In the genomic region with DNA sequence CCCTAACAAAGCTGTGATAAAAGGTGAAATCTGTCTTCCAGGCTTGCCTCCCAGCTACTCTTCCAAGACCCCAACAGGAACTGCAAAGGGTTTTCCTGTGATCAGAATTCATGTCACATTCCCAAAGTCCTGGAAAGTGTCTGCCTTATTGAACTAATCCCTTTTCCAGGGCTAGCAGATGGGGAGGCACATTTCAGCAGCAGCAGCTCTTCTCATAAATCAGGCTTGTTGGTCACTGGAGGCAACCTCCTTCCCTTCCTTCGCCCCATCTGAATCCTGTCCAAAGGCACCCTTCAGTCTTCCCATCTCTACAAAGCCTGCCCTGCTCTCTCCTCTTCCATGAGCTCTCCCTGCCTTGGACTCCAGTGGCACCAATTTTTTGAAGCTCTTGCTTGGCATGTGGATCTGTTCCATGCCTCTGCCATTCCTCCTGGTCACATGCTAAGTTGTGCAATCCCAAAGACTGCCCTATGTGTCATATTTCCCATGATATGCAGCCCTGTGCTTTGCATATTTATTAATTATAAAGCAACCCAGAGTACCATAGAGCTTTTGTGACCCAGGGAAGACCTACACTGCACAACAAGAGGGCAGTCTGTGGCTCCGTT, we compare ENCODE assay signal across 9 cellular contexts.
DNase-seq lines count a peak whose midpoint lies in the region; ATAC-seq, FAIRE-seq and TF ChIP-seq lines count a peak whose summit lies in the region.
"Had no signal": no experiment of that assay in that cellular context is flagged by ENCODE, and none has a peak within 500 bp of the region (broad histone marks: within the 10 kb centered on the region; RNA-seq: fewer than 3 reads in every experiment).

No MANE protein-coding gene starts in this region.

- ATAC-seq in body of pancreas: peak; percentile 42

- TF ChIP-seq POLR2A in body of pancreas (IDR thresholded peaks at IDR 0.05) (no peak), transverse colon (IDR thresholded peaks at IDR 0.05) (no peak)

- DNase-seq in HTR-8/SVneo (ENCODE audit: insufficient read length, low spot score): peak; percentile 27
- DNase-seq in body of pancreas: peak in 2 of 4 donors; percentile 47 to 53
- DNase-seq in hepatocyte (ENCODE audit: low spot score): peak; percentile 39
- DNase-seq in transverse colon: no peak
- DNase-seq in pons (ENCODE audit: low spot score): no peak
- no peak for DNase-seq in NCI-H1092 treated with DMSO at 0.1 percent for 48 hours (lab: John Stamatoyannopoulos, UW)
- DNase-seq in activated CD4-positive, alpha-beta T cell treated with anti-CD3 and anti-CD28 coated beads, Interleukin-2, amount 50 U/mL, for 1 hour: no peak
- DNase-seq in NCI-H2081 (lab: John Stamatoyannopoulos, UW): no peak
- DNase-seq: NCI-H1417 treated with DMSO at 0.1 percent for 48 hours had no signal

- no peak for TF ChIP-seq EP300 in transverse colon (IDR thresholded peaks at IDR 0.05; ENCODE audit: low read depth)

- peak overlapping the region; percentile 1 for H3K4me2 ChIP-seq in hepatocyte

- intact Hi-C loops in body of pancreas (cut with DNase I) (no loop called here), transverse colon (cut with DNase I; ENCODE audit: low total_unique reads) (no loop called here)

- H3K79me2 ChIP-seq in hepatocyte: no peaks in the 10 kb centered on the region

- H4K20me1 ChIP-seq in hepatocyte (ENCODE audit: insufficient read depth, poor library complexity, severe bottlenecking): no peaks in the 10 kb centered on the region

- H3K27me3 ChIP-seq in body of pancreas (no peaks in the 10 kb centered on the region), hepatocyte (no peaks in the 10 kb centered on the region), transverse colon (no peaks in the 10 kb centered on the region)

- WGBS in body of pancreas, 2 donors: 76 to 78% methylated on average over 2 of the region's 2 CpGs
- 77% methylated on average over 2 of the region's 2 CpGs for WGBS in hepatocyte (ENCODE audit: low lambda C conversion rate, missing lambda C conversion rate)
- WGBS in transverse colon (ENCODE audit: low coverage in 1 of 2), 2 donors: 63 to 75% methylated on average over 1 to 2 of the region's 2 CpGs

- no peak overlapping the region for H3K4me3 ChIP-seq in body of pancreas
- H3K4me3 ChIP-seq in hepatocyte: no peak overlapping the region
- no peak overlapping the region for H3K4me3 ChIP-seq in transverse colon

- peak overlapping the region in 2 of 4 donors; percentile 3 to 31 for H3K27ac ChIP-seq in body of pancreas
- H3K27ac ChIP-seq in hepatocyte: peak overlapping the region; percentile 73
- peak overlapping the region; percentile 51 to 79 (median 61) for H3K27ac ChIP-seq in transverse colon

- in situ Hi-C loops in transverse colon (cut with MboI; ENCODE audit: low pct_ligation_motif_present in 1 of 4, low pct_unique_long_range_greater_than_20kb in 1 of 4, low sequenced_read_pairs in 3 of 4): no loop called here

- TF ChIP-seq CTCF in body of pancreas (IDR thresholded peaks at IDR 0.05): no peak
- no peak for TF ChIP-seq CTCF in hepatocyte (IDR thresholded peaks at IDR 0.05; ENCODE audit: poor library complexity)
- TF ChIP-seq CTCF in transverse colon (IDR thresholded peaks at IDR 0.05): no peak

- H3K4me1 ChIP-seq in body of pancreas (peaks cover 16% of the 10 kb centered on the region), hepatocyte (ENCODE audit: insufficient read depth) (no peaks in the 10 kb centered on the region), transverse colon (peaks cover 0 to 21% (median 14%) of the 10 kb centered on the region in 4 donors)

- no peaks in the 10 kb centered on the region for H3K9me2 ChIP-seq in hepatocyte (replicated peaks; ENCODE audit: insufficient read depth)

- H3K9me3 ChIP-seq in body of pancreas: no peaks in the 10 kb centered on the region
- H3K9me3 ChIP-seq in hepatocyte (ENCODE audit: low read depth): no peaks in the 10 kb centered on the region
- H3K9me3 ChIP-seq in transverse colon: no peaks in the 10 kb centered on the region

- H3K36me3 ChIP-seq in body of pancreas (replicated peaks in 1 of 2; ENCODE audit: insufficient read depth in 1 of 2, low read depth in 2 of 2) (no peaks in the 10 kb centered on the region), hepatocyte (replicated peaks; ENCODE audit: insufficient read depth, low read depth) (no peaks in the 10 kb centered on the region), transverse colon (no peaks in the 10 kb centered on the region)

- no peak overlapping the region for H2AFZ ChIP-seq in hepatocyte

- no peak for FAIRE-seq in HTR-8/SVneo (lab: Jason Lieb, UNC)

Comparison
In these comparisons a context has a peak if more than half of its experiments do, and no peak if none do; other contexts are left out.
1. DNase-seq: peak in HTR-8/SVneo (single experiment) and hepatocyte (single experiment); none in transverse colon (single experiment), pons (single experiment), NCI-H1092 treated with DMSO at 0.1 percent for 48 hours (single experiment), activated CD4-positive, alpha-beta T cell treated with anti-CD3 and anti-CD28 coated beads, Interleukin-2, amount 50 U/mL, for 1 hour (single experiment) and NCI-H2081 (0 of 2).